20 cellular contexts compared by ENCODE assay signal in the genomic region with DNA sequence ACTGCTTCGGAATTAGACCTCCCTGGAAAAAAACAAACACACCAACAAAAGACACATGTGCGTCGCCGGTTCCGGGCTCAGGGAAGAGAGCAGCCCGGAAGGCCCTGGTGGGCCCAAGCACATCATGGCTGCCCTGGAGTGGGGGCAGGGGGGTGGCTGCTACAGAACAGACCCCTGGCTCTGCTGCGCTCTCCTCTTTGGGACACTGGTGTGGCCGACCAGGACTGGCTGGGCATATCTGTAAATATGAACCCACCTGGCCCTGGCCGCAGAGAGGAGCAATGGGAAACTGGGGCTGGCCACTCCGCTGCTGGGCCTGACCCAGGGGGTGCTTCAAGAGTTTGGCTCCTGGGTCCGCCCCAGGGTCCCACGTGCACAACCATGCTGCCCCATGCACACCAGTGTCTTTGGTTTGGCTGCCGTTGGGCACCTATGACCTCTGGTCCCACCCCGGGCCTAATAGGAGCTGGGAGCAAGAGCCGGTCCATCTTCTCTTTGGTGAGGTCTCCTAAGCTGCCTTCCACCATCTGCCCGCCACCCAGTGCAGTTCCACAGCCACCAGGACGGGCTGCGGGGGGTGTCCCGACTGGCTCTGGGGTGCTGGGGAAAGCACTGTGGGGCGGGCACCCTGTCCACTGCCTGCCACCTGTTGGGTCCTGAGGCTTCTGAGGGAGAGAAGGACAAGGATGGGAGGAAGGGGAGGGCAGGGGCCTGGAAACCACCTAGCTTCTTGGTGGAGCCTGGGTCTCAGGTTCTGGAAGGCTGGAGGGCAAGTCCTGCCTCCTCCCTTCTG.
"Had no signal": no experiment of that assay in that cellular context is flagged by ENCODE, and none has a peak within 500 bp of the region (broad histone marks: within the 10 kb centered on the region; RNA-seq: fewer than 3 reads in every experiment).

No MANE protein-coding gene starts in this region.

- H3K9me3 Mint-ChIP-seq: activated naive CD8-positive, alpha-beta T cell treated with anti-CD3 and anti-CD28 coated beads, Interleukin-2, amount 10 ng/mL, durations not matched to agents 7 days and 5 days; activated T-cell treated with anti-CD3 and anti-CD28 coated beads, Interleukin-2, amount 50 U/mL, for 4 hours; natural killer cell; stimulated activated memory B cell treated with anti-CD40 and anti-IgM and Interleukin-4, amounts not matched to agents 10 μg/mL and 1 μg/mL and 100 μg/mL, for 72 hours had no signal

- DNase-seq: activated CD4-positive, alpha-beta T cell treated with anti-CD3 and anti-CD28 coated beads for 36 hours; activated CD4-positive, alpha-beta T cell treated with anti-CD3 and anti-CD28 coated beads, Interleukin-2, amount 50 U/mL, for 48 hours; activated CD8-positive, alpha-beta memory T cell treated with anti-CD3 and anti-CD28 coated beads, Interleukin-2, amount 50 U/mL, for 48 hours; activated naive CD4-positive, alpha-beta T cell treated with Interleukin-2 at 50 U/mL for 16 hours; activated naive CD8-positive, alpha-beta T cell treated with anti-CD3 and anti-CD28 coated beads, Interleukin-2, amount 10 ng/mL, durations not matched to agents 7 days and 5 days; activated T-cell treated with anti-CD3 and anti-CD28 coated beads, Interleukin-2, amount 50 U/mL, for 4 hours; amniotic stem cell; foreskin melanocyte; left ventricle myocardium inferior; midbrain; natural killer cell; small intestine; stimulated activated CD4-positive, alpha-beta T cell treated with anti-CD3 and anti-CD28 coated beads, Interleukin-2, amount 100 ng/mL, for 24 hours; stomach; T-helper 1 cell; trophoblast cell had no signal

- H3K4me1 ChIP-seq: suprapubic skin had no signal

- H3K27me3 Mint-ChIP-seq: activated CD4-positive, alpha-beta T cell treated with anti-CD3 and anti-CD28 coated beads for 36 hours; activated naive CD8-positive, alpha-beta T cell treated with anti-CD3 and anti-CD28 coated beads, Interleukin-2, amount 10 ng/mL, durations not matched to agents 7 days and 5 days; stimulated activated memory B cell treated with anti-CD40 and anti-IgM and Interleukin-4, amounts not matched to agents 10 μg/mL and 1 μg/mL and 100 μg/mL, for 72 hours had no signal

- H3K4me3 ChIP-seq: left ventricle myocardium inferior, stomach, suprapubic skin had no signal

- H3K36me3 Mint-ChIP-seq: activated naive CD8-positive, alpha-beta T cell treated with anti-CD3 and anti-CD28 coated beads, Interleukin-2, amount 10 ng/mL, durations not matched to agents 7 days and 5 days; natural killer cell had no signal

- H3K27ac Mint-ChIP-seq: activated CD4-positive, alpha-beta T cell treated with anti-CD3 and anti-CD28 coated beads for 36 hours; activated naive CD8-positive, alpha-beta T cell treated with anti-CD3 and anti-CD28 coated beads, Interleukin-2, amount 10 ng/mL, durations not matched to agents 7 days and 5 days; natural killer cell; stimulated activated memory B cell treated with anti-CD40 and anti-IgM and Interleukin-4, amounts not matched to agents 10 μg/mL and 1 μg/mL and 100 μg/mL, for 72 hours had no signal

- H3K4me1 Mint-ChIP-seq: activated CD4-positive, alpha-beta T cell treated with anti-CD3 and anti-CD28 coated beads for 36 hours; activated naive CD8-positive, alpha-beta T cell treated with anti-CD3 and anti-CD28 coated beads, Interleukin-2, amount 10 ng/mL, durations not matched to agents 7 days and 5 days; natural killer cell had no signal

- H3K9me3 ChIP-seq: left ventricle myocardium inferior, stomach, suprapubic skin had no signal

- ATAC-seq: activated CD4-positive, alpha-beta T cell treated with anti-CD3 and anti-CD28 coated beads for 36 hours; activated T-cell treated with anti-CD3 and anti-CD28 coated beads, Interleukin-2, amount 50 U/mL, for 4 hours; esophagus mucosa; natural killer cell; sciatic nerve; stimulated activated memory B cell treated with anti-CD40 and anti-IgM and Interleukin-4, amounts not matched to agents 10 μg/mL and 1 μg/mL and 100 μg/mL, for 72 hours had no signal

- H3K4me3 Mint-ChIP-seq: activated CD4-positive, alpha-beta T cell treated with anti-CD3 and anti-CD28 coated beads for 36 hours; activated naive CD8-positive, alpha-beta T cell treated with anti-CD3 and anti-CD28 coated beads, Interleukin-2, amount 10 ng/mL, durations not matched to agents 7 days and 5 days; activated T-cell treated with anti-CD3 and anti-CD28 coated beads, Interleukin-2, amount 50 U/mL, for 4 hours; natural killer cell; stimulated activated memory B cell treated with anti-CD40 and anti-IgM and Interleukin-4, amounts not matched to agents 10 μg/mL and 1 μg/mL and 100 μg/mL, for 72 hours had no signal

- H3K27me3 ChIP-seq: stomach, suprapubic skin had no signal

- H3K27ac ChIP-seq: left ventricle myocardium inferior, stomach, suprapubic skin had no signal
